8 cellular contexts compared by ENCODE assay signal in the genomic region with DNA sequence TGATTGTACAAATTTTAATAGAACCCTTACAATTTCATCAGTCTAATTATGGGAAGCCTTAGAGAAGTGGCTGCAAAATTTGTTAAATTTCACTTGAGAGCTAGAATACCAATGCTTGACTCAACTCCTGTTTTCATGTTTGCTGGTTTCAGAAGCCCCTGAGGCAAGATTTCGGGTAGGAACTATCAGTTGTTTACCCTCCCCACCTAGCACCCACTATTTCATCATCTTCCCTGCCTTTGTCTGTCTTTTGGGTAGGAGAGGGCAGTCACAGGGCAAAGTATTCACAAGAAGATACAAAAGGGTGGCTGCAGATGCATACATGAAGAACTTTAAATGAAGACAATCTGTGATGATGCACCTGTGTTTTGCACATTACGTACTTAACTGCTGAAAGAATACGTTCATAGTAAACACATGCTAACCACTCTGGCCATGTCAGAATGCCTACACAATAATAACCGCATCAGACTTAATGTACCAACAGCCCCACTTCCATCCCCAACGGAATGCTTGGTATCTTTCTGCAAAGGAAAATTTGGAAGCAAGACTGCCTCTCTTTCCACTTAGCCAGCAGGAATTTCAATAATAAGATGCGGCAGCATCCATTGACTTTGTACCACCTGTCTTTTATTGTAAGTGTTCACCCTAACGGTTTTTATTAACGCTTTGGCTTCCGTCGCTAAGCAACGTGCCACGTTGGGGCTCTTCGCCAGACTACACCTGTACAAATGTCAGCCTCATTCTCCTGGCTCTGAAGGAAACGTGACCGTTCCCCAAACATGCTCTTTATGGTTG. TPM values are rescaled to one million over a fixed set of nuclear protein-coding genes. Genes with fewer than 3 reads are reported as not detected.
DNase-seq lines count a peak whose midpoint lies in the region; ATAC-seq, FAIRE-seq and TF ChIP-seq lines count a peak whose summit lies in the region.

No MANE protein-coding gene starts in this region.

- peak overlapping the region; percentile 51 for H3K4me3 ChIP-seq in OCI-LY7 (ENCODE audit: low read depth, low read length, poor library complexity, severe bottlenecking)
- H3K4me3 ChIP-seq in fibroblast of villous mesenchyme (ENCODE audit: low read depth, low read length): peak overlapping the region; percentile 53

- no peaks in the 10 kb centered on the region for H3K9me2 ChIP-seq in OCI-LY7 (ENCODE audit: insufficient read depth, low read length)

- TF ChIP-seq POLR2A in H54 (IDR thresholded peaks at IDR 0.05; ENCODE audit: low read depth, low read length): no peak

- no peaks in the 10 kb centered on the region for H3K36me3 Mint-ChIP-seq in T-helper 2 cell treated with Interferon-gamma antibody and Interleukin-4, amounts not matched to agents 5 μg/mL and 100 μg/mL, for 36 hours (ENCODE audit: low read depth)
- H3K36me3 Mint-ChIP-seq in stimulated activated effector memory CD8-positive, alpha-beta T cell treated with anti-CD3 and anti-CD28 coated beads, Interleukin-12 subunit alpha, Interleukin-12 subunit beta, amount 100 ng/mL, for 72 hours: peaks cover 5% of the 10 kb centered on the region

- peaks cover 13% of the 10 kb centered on the region for H3K4me1 Mint-ChIP-seq in T-helper 2 cell treated with Interferon-gamma antibody and Interleukin-4, amounts not matched to agents 5 μg/mL and 100 μg/mL, for 36 hours (ENCODE audit: low read depth)
- H3K4me1 Mint-ChIP-seq in stimulated activated effector memory CD8-positive, alpha-beta T cell treated with anti-CD3 and anti-CD28 coated beads, Interleukin-12 subunit alpha, Interleukin-12 subunit beta, amount 100 ng/mL, for 72 hours: peaks cover 21% of the 10 kb centered on the region

- peaks cover 35% of the 10 kb centered on the region for H3K27me3 Mint-ChIP-seq in T-helper 2 cell treated with Interferon-gamma antibody and Interleukin-4, amounts not matched to agents 5 μg/mL and 100 μg/mL, for 36 hours (ENCODE audit: low read depth)

- peak overlapping the region; percentile 81 for H3K4me3 Mint-ChIP-seq in T-helper 2 cell treated with Interferon-gamma antibody and Interleukin-4, amounts not matched to agents 5 μg/mL and 100 μg/mL, for 36 hours
- H3K4me3 Mint-ChIP-seq in stimulated activated effector memory CD8-positive, alpha-beta T cell treated with anti-CD3 and anti-CD28 coated beads, Interleukin-12 subunit alpha, Interleukin-12 subunit beta, amount 100 ng/mL, for 72 hours: peak overlapping the region; percentile 77

- no peaks in the 10 kb centered on the region for H4K20me1 ChIP-seq in OCI-LY7 (ENCODE audit: insufficient read depth, low read length)

- no peak overlapping the region for H3K27ac ChIP-seq in OCI-LY7 (ENCODE audit: low read depth, low read length, poor library complexity, severe bottlenecking)

- no peaks in the 10 kb centered on the region for H3K9me3 ChIP-seq in OCI-LY7 (ENCODE audit: low read length)

- ATAC-seq in stimulated activated effector memory CD8-positive, alpha-beta T cell treated with anti-CD3 and anti-CD28 coated beads, Interleukin-12 subunit alpha, Interleukin-12 subunit beta, amount 100 ng/mL, for 72 hours: no peak

- POLR2A ChIA-PET in OCI-LY7 (lab: Charles Lee): no interaction called here

- intact Hi-C loops in OCI-LY7 (cut with micrococcal nuclease; ENCODE audit: unreplicated experiment): no loop called here

- CTCF ChIA-PET in OCI-LY7 (lab: Charles Lee; ENCODE audit: unreplicated experiment): no interaction called here

- peak overlapping the region; percentile 34; the same call in 1 of the 2 replicates for H2AFZ ChIP-seq in OCI-LY7 (ENCODE audit: low read length)

- no peaks in the 10 kb centered on the region for H3K9me3 Mint-ChIP-seq in T-helper 2 cell treated with Interferon-gamma antibody and Interleukin-4, amounts not matched to agents 5 μg/mL and 100 μg/mL, for 36 hours
- no peaks in the 10 kb centered on the region for H3K9me3 Mint-ChIP-seq in stimulated activated effector memory CD8-positive, alpha-beta T cell treated with anti-CD3 and anti-CD28 coated beads, Interleukin-12 subunit alpha, Interleukin-12 subunit beta, amount 100 ng/mL, for 72 hours

- DNase-seq in T-helper 2 cell treated with Interferon-gamma antibody and Interleukin-4, amounts not matched to agents 5 μg/mL and 100 μg/mL, for 36 hours (ENCODE audit: low spot score): no peak
- no peak for DNase-seq in T-helper 2 cell
- DNase-seq in OCI-LY7 (ENCODE audit: low spot score): no peak
- no peak for DNase-seq in fibroblast of villous mesenchyme (ENCODE audit: low read depth)
- DNase-seq in stimulated activated effector memory CD8-positive, alpha-beta T cell treated with anti-CD3 and anti-CD28 coated beads, Interleukin-12 subunit alpha, Interleukin-12 subunit beta, amount 100 ng/mL, for 72 hours (ENCODE audit: low spot score in 2 of 2): no peak
- DNase-seq in SHP77 treated with DMSO at 0.1 percent for 48 hours (lab: John Stamatoyannopoulos, UW): no peak
- no peak for DNase-seq in SKM-1 (lab: John Stamatoyannopoulos, UW; ENCODE audit: unreplicated experiment)
- no peak for DNase-seq in H54 (ENCODE audit: insufficient read length, low spot score)

- H3K27ac Mint-ChIP-seq in T-helper 2 cell treated with Interferon-gamma antibody and Interleukin-4, amounts not matched to agents 5 μg/mL and 100 μg/mL, for 36 hours: peak overlapping the region; percentile 45
- H3K27ac Mint-ChIP-seq in stimulated activated effector memory CD8-positive, alpha-beta T cell treated with anti-CD3 and anti-CD28 coated beads, Interleukin-12 subunit alpha, Interleukin-12 subunit beta, amount 100 ng/mL, for 72 hours: peak overlapping the region; percentile 60

- TF ChIP-seq CTCF in OCI-LY7 (conservative IDR thresholded peaks at IDR 0.05; ENCODE audit: low read length): no peak
- no peak for TF ChIP-seq CTCF in fibroblast of villous mesenchyme (IDR thresholded peaks at IDR 0.05; ENCODE audit: insufficient read depth, low read depth, low read length)

- peak overlapping the region; percentile 63 for H3K4me2 ChIP-seq in OCI-LY7 (ENCODE audit: low read length)

- H3K4me1 ChIP-seq in OCI-LY7 (ENCODE audit: insufficient read depth, low read length, poor library complexity, severe bottlenecking): peaks cover 10% of the 10 kb centered on the region

- BruUV-seq in OCI-LY7 (replicated peaks; lab: Mats Ljungman, UMichigan): no TSS peak

- no peak for FAIRE-seq in H54 (lab: Jason Lieb, UNC)

- H3K79me2 ChIP-seq in OCI-LY7 (ENCODE audit: insufficient read depth, low read depth, low read length): no peaks in the 10 kb centered on the region

- H3K36me3 ChIP-seq in OCI-LY7 (ENCODE audit: insufficient read depth, low read length): no peaks in the 10 kb centered on the region

RNA-seq across cellular contexts. Expression of a gene that starts 30.4 kb away (rescaled TPM):
- 1,996 and 2,481 TPM in 2 replicates for total RNA-seq in OCI-LY7 (2014; rRNA removed; shearing (Covaris generic))
- total RNA-seq in OCI-LY7 (2022) (2,337 and 2,698 TPM in 2 replicates), fibroblast of villous mesenchyme (1,653 and 2,345 TPM in 2 replicates)
